ENCODE assay signal across 11 cellular contexts in the genomic region with DNA sequence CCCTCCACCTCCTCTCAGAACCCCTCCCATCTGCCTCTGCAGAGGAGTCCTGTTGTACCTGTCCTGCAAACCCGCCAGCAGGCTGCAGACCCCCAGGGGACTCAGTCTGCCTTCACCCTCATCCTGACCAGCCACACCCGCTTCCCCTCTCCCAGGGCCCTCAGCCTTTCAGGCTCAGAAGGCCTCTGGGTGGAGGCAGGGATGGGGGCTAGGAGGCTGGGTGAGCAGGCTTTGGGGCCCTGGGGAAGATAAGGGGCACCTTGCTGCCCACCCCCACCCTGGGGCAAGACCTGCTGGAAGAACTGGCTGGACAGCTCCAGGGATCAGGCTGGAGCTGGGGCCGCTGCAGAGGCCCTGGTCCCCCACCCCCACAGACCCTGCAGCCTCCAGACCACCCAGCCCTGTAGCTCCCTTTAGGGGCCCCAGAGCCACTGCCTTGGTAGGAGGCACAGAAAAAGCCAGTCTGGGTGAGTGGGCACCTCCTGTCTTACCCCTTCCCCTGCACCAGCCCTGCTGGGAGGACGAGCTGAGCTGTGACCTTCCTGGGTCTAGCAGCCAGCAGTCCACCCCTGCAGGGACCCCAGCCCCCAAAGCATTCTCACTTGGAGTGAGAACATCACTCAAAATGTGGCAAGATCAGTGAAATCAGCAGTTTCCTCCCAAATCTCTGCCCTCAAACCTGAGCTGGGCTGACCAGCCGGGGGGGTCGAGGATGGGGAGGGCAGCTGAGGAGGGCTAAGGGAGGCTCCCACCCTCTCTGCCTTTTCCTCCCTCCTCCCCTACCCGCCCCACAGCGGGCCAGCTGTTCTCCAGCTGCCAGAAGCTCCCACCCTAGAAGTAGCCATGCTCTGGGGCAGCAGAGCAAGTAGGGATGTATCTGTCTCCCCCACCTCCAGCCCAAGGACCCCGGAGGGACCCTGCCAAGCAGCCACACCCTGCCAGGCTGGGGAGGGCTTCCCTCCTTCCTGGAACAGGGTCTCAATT. TPM values are rescaled to one million over a fixed set of nuclear protein-coding genes. Genes with fewer than 3 reads are reported as not detected.
DNase-seq lines count a peak whose midpoint lies in the region; ATAC-seq and TF ChIP-seq lines count a peak whose summit lies in the region.
"Had no signal": no experiment of that assay in that cellular context is flagged by ENCODE, and none has a peak within 500 bp of the region (broad histone marks: within the 10 kb centered on the region; RNA-seq: fewer than 3 reads in every experiment).

No MANE protein-coding gene starts in this region.

- WGBS in mammary epithelial cell (ENCODE audit: low coverage, missing lambda C conversion rate): 63% methylated on average over 3 of the region's 9 CpGs
- WGBS in upper lobe of left lung, 2 donors: 52 to 54% methylated on average over 8 of the region's 9 CpGs

- no peaks in the 10 kb centered on the region for H4K20me1 ChIP-seq in mammary epithelial cell (ENCODE audit: insufficient read depth, low read length)

- no peak for TF ChIP-seq EP300 in upper lobe of left lung (IDR thresholded peaks at IDR 0.05)

- no TSS peak for BruUV-seq in mammary epithelial cell (replicated peaks; lab: Mats Ljungman, UMichigan)

- H3K36me3 ChIP-seq in breast epithelium (no peaks in the 10 kb centered on the region), mammary epithelial cell (ENCODE audit: insufficient read depth, low read length) (no peaks in the 10 kb centered on the region), duodenal mucosa (ENCODE audit: control insufficient read depth in 1 of 2, insufficient read depth in 2 of 2, low read length in 2 of 2) (peaks cover 0 to 3% of the 10 kb centered on the region in 2 donors), upper lobe of left lung (no peaks in the 10 kb centered on the region)

- H3K27me3 ChIP-seq in breast epithelium: no peaks in the 10 kb centered on the region
- no peaks in the 10 kb centered on the region for H3K27me3 ChIP-seq in mammary epithelial cell (ENCODE audit: insufficient read depth, low read length)
- no peaks in the 10 kb centered on the region for H3K27me3 ChIP-seq in duodenal mucosa (ENCODE audit: control insufficient read depth in 1 of 2, insufficient read depth in 2 of 2, low read length in 2 of 2)
- H3K27me3 ChIP-seq in upper lobe of left lung: peaks cover 0 to 7% (median 0%) of the 10 kb centered on the region in 4 donors

- ATAC-seq in upper lobe of left lung (ENCODE audit: low FRiP score in 2 of 2): no peak
- ATAC-seq: PC-3 had no signal

- H3K36me3 Mint-ChIP-seq in nephron (ENCODE audit: low read depth): no peaks in the 10 kb centered on the region

- H3K4me3 ChIP-seq in breast epithelium (peak overlapping the region in 1 of 3 donors; percentile 27), mammary epithelial cell (replicated peaks in 1 of 3; ENCODE audit: insufficient read depth in 1 of 3, low read depth in 2 of 3, low read length in 3 of 3) (no peak overlapping the region), duodenal mucosa (ENCODE audit: low read depth in 1 of 2, low read length in 2 of 2) (no peak overlapping the region), upper lobe of left lung (no peak overlapping the region)

- H3K27me3 Mint-ChIP-seq in nephron (ENCODE audit: low read depth): no peaks in the 10 kb centered on the region

- DNase-seq in breast epithelium (ENCODE audit: low spot score in 2 of 2) (no peak), mammary epithelial cell (no peak), upper lobe of left lung (no peak), NCI-H1092 treated with DMSO at 0.1 percent for 48 hours (lab: John Stamatoyannopoulos, UW) (no peak), anterior cingulate cortex (lab: John Stamatoyannopoulos, UW) (no peak)
- DNase-seq in central memory CD4-positive, alpha-beta T cell: no peak
- DNase-seq: kidney glomerular epithelial cell, NCI-H1694 treated with DMSO at 0.1 percent for 48 hours, PC-3 had no signal

- no peak for TF ChIP-seq POLR2A in breast epithelium (IDR thresholded peaks at IDR 0.05)
- no peak for TF ChIP-seq POLR2A in upper lobe of left lung (IDR thresholded peaks at IDR 0.05)

- TF ChIP-seq CTCF in breast epithelium (IDR thresholded peaks at IDR 0.05) (no peak), mammary epithelial cell (conservative IDR thresholded peaks at IDR 0.05 in 1 of 2, IDR thresholded peaks at IDR 0.05 in 1 of 2; ENCODE audit: extremely low read depth in 1 of 2, insufficient read depth in 1 of 2, low read depth in 1 of 2, low read length in 2 of 2) (no peak), nephron (IDR thresholded peaks at IDR 0.05; ENCODE audit: unreplicated experiment in 3 of 3) (no peak), upper lobe of left lung (IDR thresholded peaks at IDR 0.05) (no peak)

- H3K4me3 Mint-ChIP-seq in nephron: peak overlapping the region; percentile 79 to 85 (median 84)

- CTCF ChIA-PET in mammary epithelial cell (lab: Charles Lee; ENCODE audit: low non-redundant PET): no interaction called here

- no peaks in the 10 kb centered on the region for H3K9me3 ChIP-seq in breast epithelium
- no peaks in the 10 kb centered on the region for H3K9me3 ChIP-seq in mammary epithelial cell (replicated peaks; ENCODE audit: insufficient read depth, low read length)
- H3K9me3 ChIP-seq in duodenal mucosa (ENCODE audit: control insufficient read depth in 1 of 2, low read length in 2 of 2): no peaks in the 10 kb centered on the region
- no peaks in the 10 kb centered on the region for H3K9me3 ChIP-seq in upper lobe of left lung

- peak overlapping the region; percentile 96 to 99 (median 97) for H3K27ac Mint-ChIP-seq in nephron

- H3K4me1 Mint-ChIP-seq in nephron: peaks cover 73% of the 10 kb centered on the region

- no peaks in the 10 kb centered on the region for H3K9me3 Mint-ChIP-seq in nephron

- in situ Hi-C loops in mammary epithelial cell (cut with MboI; ENCODE audit: low sequenced_read_pairs in 2 of 2): no loop called here

- peaks cover 89% of the 10 kb centered on the region for H3K79me2 ChIP-seq in mammary epithelial cell (ENCODE audit: insufficient read depth, low read length)

- H3K4me1 ChIP-seq in breast epithelium: peaks cover 22 to 38% of the 10 kb centered on the region in 2 donors
- H3K4me1 ChIP-seq in mammary epithelial cell (ENCODE audit: insufficient read depth, low read length): peaks cover 70% of the 10 kb centered on the region
- H3K4me1 ChIP-seq in duodenal mucosa (ENCODE audit: control insufficient read depth in 1 of 2, insufficient read depth in 2 of 2, low read length in 2 of 2): peaks cover 43 to 52% of the 10 kb centered on the region in 2 donors
- H3K4me1 ChIP-seq in upper lobe of left lung: peaks cover 62 to 81% (median 69%) of the 10 kb centered on the region in 4 donors

- H3K4me2 ChIP-seq in mammary epithelial cell (ENCODE audit: insufficient read depth, low read depth, low read length): no peak overlapping the region

- H3K9ac ChIP-seq in mammary epithelial cell (ENCODE audit: insufficient read depth, low read length): no peak overlapping the region
- H3K9ac ChIP-seq in duodenal mucosa (ENCODE audit: low read depth in 1 of 2, low read length in 2 of 2): no peak overlapping the region

- H3K27ac ChIP-seq in breast epithelium: peak overlapping the region; percentile 98 to 99
- H3K27ac ChIP-seq in mammary epithelial cell (ENCODE audit: insufficient read depth, low read depth, low read length): no peak overlapping the region
- H3K27ac ChIP-seq in duodenal mucosa (ENCODE audit: low read depth, low read length): peak overlapping the region; percentile 32
- peak overlapping the region in 3 of 4 donors; percentile 24 to 73 (median 71) for H3K27ac ChIP-seq in upper lobe of left lung

- intact Hi-C loops in breast epithelium (cut with DNase I; ENCODE audit: low total_unique reads): no loop called here
- intact Hi-C loops in mammary epithelial cell (cut with micrococcal nuclease): no loop called here

- no peak overlapping the region for H2AFZ ChIP-seq in mammary epithelial cell (ENCODE audit: low read depth, low read length)

- dilution Hi-C loops in mammary epithelial cell (cut with HindIII; ENCODE audit: low sequenced_read_pairs): no loop called here

RNA-seq across cellular contexts. Expression of a gene that starts 5.0 kb away (rescaled TPM):
- total RNA-seq in breast epithelium (10 to 100 TPM in 2 of 3 donors, 1 to 10 TPM in 1; 5.6 to 28.2 (median 26.2) TPM), mammary epithelial cell (10 to 100 TPM; 12.5 to 26.4 TPM), upper lobe of left lung (10 to 100 TPM; 19.0 to 28.2 (median 21.2) TPM)
- 12.8 TPM for polyA plus RNA-seq in mammary epithelial cell
- polyA minus RNA-seq in mammary epithelial cell: 16.0 TPM

RNA-seq across cellular contexts. Expression of a gene that starts 20.8 kb away (rescaled TPM):
- total RNA-seq in breast epithelium: not detected
- not detected for total RNA-seq in mammary epithelial cell
- polyA plus RNA-seq in mammary epithelial cell: not detected
- polyA minus RNA-seq in mammary epithelial cell: not detected
- total RNA-seq in upper lobe of left lung: not detected
- total RNA-seq: PC-3 had no signal

RNA-seq across cellular contexts. Expression of a gene that starts 23.6 kb away (rescaled TPM):
- total RNA-seq in breast epithelium: 1,000 to 10,000 TPM; 1,177 to 2,549 (median 2,082) TPM
- 1,000 to 10,000 TPM in 1 of 2 donors, 100 to 1,000 TPM in 1; 961 to 1,334 TPM for total RNA-seq in mammary epithelial cell
- polyA plus RNA-seq in mammary epithelial cell: 2,297 TPM
- 1,208 TPM for polyA minus RNA-seq in mammary epithelial cell
- total RNA-seq in upper lobe of left lung: 1,000 to 10,000 TPM in 2 of 6 donors, 100 to 1,000 TPM in 4; 474 to 1,092 (median 918) TPM

RNA-seq across cellular contexts. Expression of a gene that starts 39.7 kb away (rescaled TPM):
- total RNA-seq in breast epithelium (10 to 100 TPM in 2 of 3 donors, 1 to 10 TPM in 1; 9.7 to 12.6 (median 10.8) TPM), mammary epithelial cell (10 to 100 TPM in 1 of 2 donors, 1 to 10 TPM in 1; 3.7 to 12.8 TPM), upper lobe of left lung (10 to 100 TPM in 3 of 6 donors, 1 to 10 TPM in 3; 6.1 to 13.3 (median 9.3) TPM)
- polyA plus RNA-seq in mammary epithelial cell: 8.8 TPM
- polyA minus RNA-seq in mammary epithelial cell: 8.8 TPM
